9 cellular contexts compared by ENCODE assay signal in the genomic region with DNA sequence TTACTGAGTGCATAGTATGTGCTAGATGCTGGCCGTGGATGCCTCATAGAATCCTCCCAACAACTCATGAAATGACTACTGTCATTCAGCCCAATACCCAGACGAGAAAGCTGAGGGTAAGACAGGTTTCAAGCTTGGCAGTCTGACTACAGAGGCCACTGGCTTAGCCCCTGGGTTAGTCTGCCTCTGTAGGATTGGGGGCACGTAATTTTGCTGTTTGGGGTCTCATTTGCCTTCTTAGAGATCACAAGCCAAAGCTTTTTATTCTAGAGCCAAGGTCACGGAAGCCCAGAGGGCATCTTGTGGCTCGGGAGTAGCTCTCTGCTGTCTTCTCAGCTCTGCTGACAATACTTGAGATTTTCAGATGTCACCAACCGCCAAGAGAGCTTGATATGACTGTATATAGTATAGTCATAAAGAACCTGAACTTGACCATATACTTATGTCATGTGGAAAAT. TPM values are rescaled to one million over a fixed set of nuclear protein-coding genes. Genes with fewer than 3 reads are reported as not detected.
DNase-seq lines count a peak whose midpoint lies in the region; ATAC-seq, FAIRE-seq and TF ChIP-seq lines count a peak whose summit lies in the region.
"Had no signal": no experiment of that assay in that cellular context is flagged by ENCODE, and none has a peak within 500 bp of the region (broad histone marks: within the 10 kb centered on the region; RNA-seq: fewer than 3 reads in every experiment).

No MANE protein-coding gene starts in this region.

- TF ChIP-seq CTCF in CD4-positive, alpha-beta T cell (IDR thresholded peaks at IDR 0.05), result no peak
- TF ChIP-seq CTCF in esophagus muscularis mucosa (IDR thresholded peaks at IDR 0.05) (no peak), GM10248 (IDR thresholded peaks at IDR 0.05; ENCODE audit: control extremely low read depth, extremely low read depth, low read depth, missing control alignments) (no peak), A673 (conservative IDR thresholded peaks at IDR 0.05; ENCODE audit: low read depth, low read length) (no peak)

- CTCF ChIA-PET in CD4-positive, alpha-beta T cell (lab: Charles Lee), result interaction anchor here (1.0 to 6.3 kb wide), 14 partner anchors 8 to 431 kb away, joined by 3 to 86 read pairs (median 8); partner anchors contain the start of gene CCR2
- CTCF ChIA-PET in GM10248 (lab: Yijun Ruan, JAX) (interaction anchor here (0.7 to 6.9 kb wide), 23 partner anchors 8 to 1340 kb away, joined by 3 to 50 read pairs (median 6); partner anchors contain the start of gene CCR1), A673 (lab: Charles Lee) (no interaction called here)

- no peaks in the 10 kb centered on the region for H3K9me3 Mint-ChIP-seq in CD4-positive, alpha-beta T cell
- no peaks in the 10 kb centered on the region for H3K9me3 Mint-ChIP-seq in IgD-negative memory B cell

- no peak overlapping the region for H3K4me3 ChIP-seq in esophagus (ENCODE audit: low read depth in 1 of 2, low read length in 2 of 2)
- no peak overlapping the region for H3K4me3 ChIP-seq in esophagus muscularis mucosa
- no peak overlapping the region for H3K4me3 ChIP-seq in A673 (ENCODE audit: low read depth, low read length, poor library complexity, severe bottlenecking)

- no peak for DNase-seq in CD4-positive, alpha-beta T cell
- DNase-seq in esophagus muscularis mucosa (ENCODE audit: extremely low spot score) (no peak), GM10248 (ENCODE audit: extremely low spot score) (no peak), RCC 7860 (ENCODE audit: low spot score) (no peak), A673 (ENCODE audit: low spot score) (no peak)

- FAIRE-seq in RCC 7860 (lab: Jason Lieb, UNC), result no peak

- no TSS peak for BruUV-seq in A673 (replicated peaks; lab: Mats Ljungman, UMichigan)

- H3K27ac Mint-ChIP-seq in CD4-positive, alpha-beta T cell, result peak overlapping the region; percentile 77
- H3K27ac Mint-ChIP-seq in IgD-negative memory B cell, result peak overlapping the region in 1 of 3 donors; percentile 54

- H3K36me3 ChIP-seq in esophagus (ENCODE audit: control insufficient read depth in 2 of 2, insufficient read depth in 2 of 2, low read length in 1 of 2), result no peaks in the 10 kb centered on the region
- H3K36me3 ChIP-seq in esophagus muscularis mucosa, result no peaks in the 10 kb centered on the region
- H3K36me3 ChIP-seq in A673 (ENCODE audit: insufficient read depth, low read length, poor library complexity, severe bottlenecking), result no peaks in the 10 kb centered on the region

- H3K27ac ChIP-seq in CD4-positive, alpha-beta T cell (ENCODE audit: low read depth, low read length), result no peak overlapping the region
- H3K27ac ChIP-seq in esophagus (ENCODE audit: low read depth in 2 of 2, low read length in 1 of 2) (peak overlapping the region; percentile 28 to 29), esophagus muscularis mucosa (replicated peaks in 1 of 4) (no peak overlapping the region), A673 (ENCODE audit: low read depth, low read length, poor library complexity, severe bottlenecking) (no peak overlapping the region)

- no peak for TF ChIP-seq EP300 in esophagus muscularis mucosa (IDR thresholded peaks at IDR 0.05)

- intact Hi-C loops in CD4-positive, alpha-beta T cell (cut with DNase I, micrococcal nuclease), result loop anchor here in 1 of 2 experiments (5.0 kb wide), 1 partner anchor 292 kb away; no protein-coding TSS in a partner anchor
- intact Hi-C loops in esophagus muscularis mucosa (cut with DNase I) (loop anchor here (10.0 kb wide), 2 partner anchors 155 to 285 kb away; no protein-coding TSS in a partner anchor), A673 (cut with micrococcal nuclease; ENCODE audit: unreplicated experiment) (loop anchor here (10.0 kb wide), 1 partner anchor 155 kb away; no protein-coding TSS in a partner anchor)

- H3K36me3 Mint-ChIP-seq in CD4-positive, alpha-beta T cell (ENCODE audit: low read depth), result no peaks in the 10 kb centered on the region
- H3K36me3 Mint-ChIP-seq in IgD-negative memory B cell, result peaks cover 5% of the 10 kb centered on the region

- H3K4me3 Mint-ChIP-seq in CD4-positive, alpha-beta T cell, result peak overlapping the region; percentile 32
- peak overlapping the region in 3 of 4 donors; percentile 31 to 85 (median 39) for H3K4me3 Mint-ChIP-seq in IgD-negative memory B cell

- no peak for TF ChIP-seq POLR2A in esophagus muscularis mucosa (IDR thresholded peaks at IDR 0.05; ENCODE audit: low read depth)

- ATAC-seq in CD4-positive, alpha-beta T cell (ENCODE audit: poor library complexity), result no peak
- ATAC-seq in GM19395 (IDR thresholded peaks at IDR 0.05; ENCODE audit: unreplicated experiment), result peak; percentile 69

- 65 to 68% methylated on average over 6 of the region's 6 CpGs for WGBS in esophagus, 2 donors
- 73% methylated on average over 6 of the region's 6 CpGs for WGBS in esophagus muscularis mucosa

- POLR2A ChIA-PET in CD4-positive, alpha-beta T cell (lab: Charles Lee), result interaction anchor here (0.6 to 2.1 kb wide), 10 partner anchors 8 to 374 kb away, joined by 3 to 7 read pairs (median 4); no protein-coding TSS in a partner anchor
- POLR2A ChIA-PET in GM10248 (lab: Yijun Ruan, JAX) (interaction anchor here (1.1 to 1.4 kb wide), 2 partner anchors 10 to 272 kb away, joined by 3 to 4 read pairs; no protein-coding TSS in a partner anchor), A673 (lab: Charles Lee; ENCODE audit: low non-redundant PET) (no interaction called here)

- no peaks in the 10 kb centered on the region for H3K9me3 ChIP-seq in CD4-positive, alpha-beta T cell (ENCODE audit: control insufficient read depth, low read length)
- no peaks in the 10 kb centered on the region for H3K9me3 ChIP-seq in esophagus (ENCODE audit: control insufficient read depth in 2 of 2, insufficient read depth in 1 of 2, low read depth in 1 of 2, low read length in 1 of 2)
- H3K9me3 ChIP-seq in esophagus muscularis mucosa, result no peaks in the 10 kb centered on the region
- no peaks in the 10 kb centered on the region for H3K9me3 ChIP-seq in A673 (ENCODE audit: low read depth, low read length, poor library complexity, severe bottlenecking)

- peaks cover 0 to 2% of the 10 kb centered on the region in 2 donors for H3K4me1 ChIP-seq in esophagus (ENCODE audit: control insufficient read depth in 2 of 2, insufficient read depth in 2 of 2, low read length in 1 of 2)
- no peaks in the 10 kb centered on the region for H3K4me1 ChIP-seq in esophagus muscularis mucosa
- no peaks in the 10 kb centered on the region for H3K4me1 ChIP-seq in A673 (ENCODE audit: insufficient read depth, low read length, poor library complexity, severe bottlenecking)

- H3K4me1 Mint-ChIP-seq in CD4-positive, alpha-beta T cell (ENCODE audit: low read depth), result peaks cover 45% of the 10 kb centered on the region
- peaks cover 17 to 26% (median 24%) of the 10 kb centered on the region in 3 donors for H3K4me1 Mint-ChIP-seq in IgD-negative memory B cell

- H3K27me3 Mint-ChIP-seq in CD4-positive, alpha-beta T cell, result no peaks in the 10 kb centered on the region
- H3K27me3 Mint-ChIP-seq in IgD-negative memory B cell, result peaks cover 10% of the 10 kb centered on the region

- H3K27me3 ChIP-seq in CD4-positive, alpha-beta T cell (ENCODE audit: control insufficient read depth, insufficient read depth, low read length), result no peaks in the 10 kb centered on the region
- peaks cover 0 to 3% of the 10 kb centered on the region in 2 donors for H3K27me3 ChIP-seq in esophagus (ENCODE audit: control insufficient read depth in 1 of 2, insufficient read depth in 2 of 2, low read length in 2 of 2)
- peaks cover 0 to 20% (median 0%) of the 10 kb centered on the region in 4 donors for H3K27me3 ChIP-seq in esophagus muscularis mucosa
- H3K27me3 ChIP-seq in A673 (replicated peaks; ENCODE audit: insufficient read depth, low read depth, low read length, poor library complexity), result peaks cover 25% of the 10 kb centered on the region

RNA-seq across cellular contexts. Expression of gene CCR5, which starts 1.0 kb away (rescaled TPM):
- total RNA-seq in CD4-positive, alpha-beta T cell, result 1 to 10 TPM; 1.1 to 1.4 TPM
- polyA plus RNA-seq in IgD-negative memory B cell, result not detected
- polyA plus RNA-seq in esophagus, result 1 to 10 TPM in 1 of 2 donors, under 1 TPM in 1; 0.73 to 1.2 TPM
- 1 to 10 TPM in 1 of 4 donors, under 1 TPM in 3; 0.39 to 3.0 (median 0.44) TPM for total RNA-seq in esophagus muscularis mucosa
- not detected in 2 replicates for total RNA-seq in A673 (2021)
- total RNA-seq: renal cortical epithelial cell had no signal

RNA-seq across cellular contexts. Expression of gene CCR2, which starts 15.8 kb away (rescaled TPM):
- total RNA-seq in CD4-positive, alpha-beta T cell, result 1 to 10 TPM in 1 of 2 experiments, under 1 TPM in 1; 0.99 to 1.0 TPM
- polyA plus RNA-seq in IgD-negative memory B cell, result 10.9 TPM
- under 1 TPM; 0.24 to 0.39 TPM for polyA plus RNA-seq in esophagus
- 1 to 10 TPM in 3 of 4 donors, under 1 TPM in 1; 0.46 to 6.0 (median 2.3) TPM for total RNA-seq in esophagus muscularis mucosa
- total RNA-seq in A673 (2021), result not detected in 2 replicates
- total RNA-seq: renal cortical epithelial cell had no signal

RNA-seq across cellular contexts. Expression of gene CCRL2, which starts 37.4 kb away (rescaled TPM):
- 1 to 10 TPM; 4.3 to 4.5 TPM for total RNA-seq in CD4-positive, alpha-beta T cell
- polyA plus RNA-seq in IgD-negative memory B cell (1.3 TPM), esophagus (under 1 TPM; 0.28 to 0.29 TPM)
- total RNA-seq in esophagus muscularis mucosa (1 to 10 TPM; 1.1 to 3.0 (median 2.0) TPM), A673 (2021) (not detected in 2 replicates)
- total RNA-seq: renal cortical epithelial cell had no signal

Comparison
In these comparisons a context has a peak if more than half of its experiments do, and no peak if none do; other contexts are left out.
1. H3K27ac ChIP-seq: peak in esophagus (2 of 2); none in CD4-positive, alpha-beta T cell (single experiment), esophagus muscularis mucosa (0 of 4) and A673 (single experiment).